Comparison of ENCODE assay signal across 24 cellular contexts in genomic region chr6:53960311-53960710, GRCh38.
DNase-seq lines count a peak whose midpoint lies in the region; ATAC-seq and TF ChIP-seq lines count a peak whose summit lies in the region.
"Had no signal": no experiment of that assay in that cellular context is flagged by ENCODE, and none has a peak within 500 bp of the region (broad histone marks: within the 10 kb centered on the region; RNA-seq: fewer than 3 reads in every experiment).

No MANE protein-coding gene starts in this region.

- H3K4me3 ChIP-seq in fibroblast of lung (replicated peaks in 1 of 4; ENCODE audit: control extremely low read depth in 1 of 4, insufficient read depth in 1 of 4, low read depth in 3 of 4, low read length in 4 of 4): no peak overlapping the region
- H3K4me3 ChIP-seq in osteoblast (ENCODE audit: insufficient read depth, low read length): no peak overlapping the region
- H3K4me3 ChIP-seq: HAP-1, ovary, right lobe of liver, suprapubic skin had no signal

- no peaks in the 10 kb centered on the region for H3K9me3 Mint-ChIP-seq in activated CD4-positive, alpha-beta memory T cell treated with anti-CD3 and anti-CD28 coated beads for 36 hours
- H3K9me3 Mint-ChIP-seq: activated T-helper 17 cell treated with anti-CD3 and anti-CD28 coated beads, Interleukin-2, amount 50 U/mL, for 72 hours; CD4-positive, alpha-beta T cell had no signal

- intact Hi-C loops in activated CD4-positive, alpha-beta memory T cell treated with anti-CD3 and anti-CD28 coated beads for 36 hours (cut with micrococcal nuclease): no loop called here

- H4K20me1 ChIP-seq in fibroblast of lung (ENCODE audit: control insufficient read depth, extremely low read depth, insufficient read depth, low read length): no peaks in the 10 kb centered on the region
- no peaks in the 10 kb centered on the region for H4K20me1 ChIP-seq in osteoblast (ENCODE audit: insufficient read depth, low read length)

- DNase-seq in AG20443 (ENCODE audit: low spot score) (peak; percentile 44), HT1080 (ENCODE audit: low read depth) (peak; percentile 52), fibroblast of lung (ENCODE audit: low read depth in 2 of 2) (peak; percentile 41 to 93), osteoblast (ENCODE audit: insufficient read length, low spot score, missing footprints) (peak; percentile 80), hepatic stellate cell (ENCODE audit: low spot score) (no peak), ureter (ENCODE audit: low spot score) (no peak)
- no peak for DNase-seq in activated CD4-positive, alpha-beta memory T cell treated with anti-CD3 and anti-CD28 coated beads for 36 hours
- DNase-seq: ACHN; activated CD4-positive, alpha-beta T cell treated with anti-CD3 and anti-CD28 coated beads for 4 hours; CD4-positive, alpha-beta T cell; cortex of kidney; DMS53; naive thymus-derived CD4-positive, alpha-beta T cell; NCI-H1105 treated with DMSO at 0.1 percent for 48 hours; NCI-H524 treated with DMSO at 0.1 percent for 48 hours; ovary; right lobe of liver had no signal

- no peaks in the 10 kb centered on the region for H3K36me3 Mint-ChIP-seq in activated CD4-positive, alpha-beta memory T cell treated with anti-CD3 and anti-CD28 coated beads for 36 hours
- H3K36me3 Mint-ChIP-seq: activated naive CD8-positive, alpha-beta T cell; naive thymus-derived CD4-positive, alpha-beta T cell had no signal

- no peak overlapping the region for H3K4me3 Mint-ChIP-seq in activated CD4-positive, alpha-beta memory T cell treated with anti-CD3 and anti-CD28 coated beads for 36 hours
- H3K4me3 Mint-ChIP-seq: activated naive CD8-positive, alpha-beta T cell; activated T-helper 17 cell treated with anti-CD3 and anti-CD28 coated beads, Interleukin-2, amount 50 U/mL, for 72 hours; CD4-positive, alpha-beta T cell; naive thymus-derived CD4-positive, alpha-beta T cell had no signal

- H3K27ac ChIP-seq in fibroblast of lung (ENCODE audit: insufficient read depth, low read length) (no peak overlapping the region), osteoblast (ENCODE audit: low read depth, low read length) (no peak overlapping the region)
- H3K27ac ChIP-seq: ovary, right lobe of liver, suprapubic skin had no signal

- H3K79me2 ChIP-seq in fibroblast of lung (ENCODE audit: control insufficient read depth, insufficient read depth, low read length) (no peaks in the 10 kb centered on the region), osteoblast (ENCODE audit: insufficient read depth, low read length) (no peaks in the 10 kb centered on the region)

- H3K9me3 ChIP-seq in fibroblast of lung (ENCODE audit: control insufficient read depth, insufficient read depth, low read depth, low read length): no peaks in the 10 kb centered on the region
- no peaks in the 10 kb centered on the region for H3K9me3 ChIP-seq in osteoblast (ENCODE audit: low read depth, low read length)
- H3K9me3 ChIP-seq: HAP-1, ovary, right lobe of liver, suprapubic skin had no signal

- H3K36me3 ChIP-seq in fibroblast of lung (ENCODE audit: control insufficient read depth, insufficient read depth, low read length) (no peaks in the 10 kb centered on the region), osteoblast (ENCODE audit: insufficient read depth, low read length) (no peaks in the 10 kb centered on the region)
- H3K36me3 ChIP-seq: HAP-1, ovary, right lobe of liver, suprapubic skin had no signal

- no peak overlapping the region for H3K27ac Mint-ChIP-seq in activated CD4-positive, alpha-beta memory T cell treated with anti-CD3 and anti-CD28 coated beads for 36 hours
- H3K27ac Mint-ChIP-seq: activated naive CD8-positive, alpha-beta T cell; activated T-helper 17 cell treated with anti-CD3 and anti-CD28 coated beads, Interleukin-2, amount 50 U/mL, for 72 hours; CD4-positive, alpha-beta T cell; naive thymus-derived CD4-positive, alpha-beta T cell had no signal

- H3K4me2 ChIP-seq in fibroblast of lung (ENCODE audit: extremely low read depth, insufficient read depth, low read length): no peak overlapping the region
- H3K4me2 ChIP-seq in osteoblast (ENCODE audit: insufficient read depth, low read length): no peak overlapping the region

- H3K9ac ChIP-seq in fibroblast of lung (ENCODE audit: insufficient read depth, low read length): no peak overlapping the region

- CTCF ChIA-PET in activated CD4-positive, alpha-beta memory T cell treated with anti-CD3 and anti-CD28 coated beads for 36 hours (lab: Charles Lee): no interaction called here

- no peaks in the 10 kb centered on the region for H3K4me1 Mint-ChIP-seq in activated CD4-positive, alpha-beta memory T cell treated with anti-CD3 and anti-CD28 coated beads for 36 hours (ENCODE audit: low read depth)
- H3K4me1 Mint-ChIP-seq: activated T-helper 17 cell treated with anti-CD3 and anti-CD28 coated beads, Interleukin-2, amount 50 U/mL, for 72 hours; naive thymus-derived CD4-positive, alpha-beta T cell had no signal

- no peak for ATAC-seq in HG02588 (IDR thresholded peaks at IDR 0.05; ENCODE audit: unreplicated experiment)
- ATAC-seq: activated T-helper 17 cell treated with anti-CD3 and anti-CD28 coated beads, Interleukin-2, amount 50 U/mL, for 72 hours; HepG2; naive thymus-derived CD4-positive, alpha-beta T cell; right lobe of liver; Right ventricle myocardium inferior had no signal

- no peak for TF ChIP-seq CTCF in fibroblast of lung (conservative IDR thresholded peaks at IDR 0.05 in 1 of 2, IDR thresholded peaks at IDR 0.05 in 1 of 2; ENCODE audit: low read depth in 1 of 2, low read length in 2 of 2)
- TF ChIP-seq CTCF in osteoblast (IDR thresholded peaks at IDR 0.05; ENCODE audit: extremely low read depth, low read depth, low read length): no peak

- H2AFZ ChIP-seq in fibroblast of lung (ENCODE audit: low read length) (no peak overlapping the region), osteoblast (ENCODE audit: low read length) (no peak overlapping the region)

- POLR2A ChIA-PET in activated CD4-positive, alpha-beta memory T cell treated with anti-CD3 and anti-CD28 coated beads for 36 hours (lab: Charles Lee): no interaction called here

- H3K4me1 ChIP-seq in fibroblast of lung (ENCODE audit: control insufficient read depth, extremely low read depth, insufficient read depth, low read length) (no peaks in the 10 kb centered on the region), osteoblast (ENCODE audit: insufficient read depth, low read length) (peaks cover 8% of the 10 kb centered on the region)
- H3K4me1 ChIP-seq: right lobe of liver, suprapubic skin had no signal

- peaks cover 5% of the 10 kb centered on the region for H3K27me3 Mint-ChIP-seq in activated CD4-positive, alpha-beta memory T cell treated with anti-CD3 and anti-CD28 coated beads for 36 hours
- H3K27me3 Mint-ChIP-seq: CD4-positive, alpha-beta T cell had no signal

- H3K27me3 ChIP-seq in fibroblast of lung (ENCODE audit: control insufficient read depth, insufficient read depth, low read length) (no peaks in the 10 kb centered on the region), osteoblast (ENCODE audit: insufficient read depth, low read length) (peaks cover 6% of the 10 kb centered on the region)
- H3K27me3 ChIP-seq: ovary, right lobe of liver, suprapubic skin had no signal

Comparison
In these comparisons a context has a peak if more than half of its experiments do, and no peak if none do; other contexts are left out.
1. DNase-seq: peak in AG20443 (single experiment), HT1080 (single experiment), fibroblast of lung (2 of 2) and osteoblast (single experiment); none in activated CD4-positive, alpha-beta memory T cell treated with anti-CD3 and anti-CD28 coated beads for 36 hours (single experiment), hepatic stellate cell (single experiment) and ureter (single experiment).